8 cellular contexts compared by ENCODE assay signal in the genomic region with DNA sequence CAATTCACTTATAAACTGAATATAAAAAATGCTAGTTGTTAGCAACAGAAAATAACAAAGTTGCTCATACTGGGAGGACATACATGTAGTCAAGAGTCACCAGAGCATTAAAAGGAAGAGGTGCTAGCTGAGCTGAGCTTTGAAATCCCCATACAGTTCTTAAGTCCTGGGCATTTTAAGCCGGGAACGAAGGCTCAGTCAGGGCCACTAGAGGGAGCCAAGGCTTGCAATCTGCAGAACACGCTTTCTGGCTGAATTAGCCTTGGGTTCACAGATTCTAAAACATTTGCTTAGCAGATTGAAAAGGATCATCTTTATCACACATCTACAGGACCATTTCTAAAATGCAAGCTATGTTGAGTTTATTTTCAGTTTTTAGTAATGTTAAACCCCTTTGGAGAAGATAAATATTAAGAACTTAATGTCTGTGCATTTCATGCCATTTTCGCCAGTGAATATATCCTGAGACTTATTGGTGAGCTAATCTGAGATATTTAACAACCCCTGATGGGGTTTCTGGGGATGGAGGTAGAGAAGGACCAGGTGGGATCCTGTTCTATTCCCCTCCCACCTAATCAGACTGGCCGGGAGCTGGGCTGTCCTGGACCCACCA. TPM values are rescaled to one million over a fixed set of nuclear protein-coding genes. Genes with fewer than 3 reads are reported as not detected.
DNase-seq lines count a peak whose midpoint lies in the region; ATAC-seq and TF ChIP-seq lines count a peak whose summit lies in the region.

No MANE protein-coding gene starts in this region.

- H3K27ac Mint-ChIP-seq in Calu3 (ENCODE audit: unreplicated experiment): no peak overlapping the region

- no peak overlapping the region for H3K9ac ChIP-seq in colonic mucosa (ENCODE audit: low read depth in 2 of 2, low read length in 2 of 2)

- H3K9me3 Mint-ChIP-seq in Calu3 (ENCODE audit: low read depth, unreplicated experiment): no peaks in the 10 kb centered on the region

- H3K27me3 ChIP-seq in WERI-Rb-1 (ENCODE audit: insufficient read depth, low read depth, severe bottlenecking) (no peaks in the 10 kb centered on the region), colonic mucosa (no peaks in the 10 kb centered on the region), right lobe of liver (no peaks in the 10 kb centered on the region)

- TF ChIP-seq CTCF in Calu3 (IDR thresholded peaks at IDR 0.05; ENCODE audit: unreplicated experiment): peak; percentile 79
- TF ChIP-seq CTCF in WERI-Rb-1 (IDR thresholded peaks at IDR 0.05; ENCODE audit: low read depth, low read length): peak; percentile 89
- peak; percentile 85 for TF ChIP-seq CTCF in colonic mucosa (IDR thresholded peaks at IDR 0.05)
- peak; percentile 62 to 91 (median 88) for TF ChIP-seq CTCF in right lobe of liver (IDR thresholded peaks at IDR 0.05)

- H3K4me1 Mint-ChIP-seq in Calu3 (ENCODE audit: low read depth, unreplicated experiment): peaks cover 31% of the 10 kb centered on the region

- intact Hi-C loops in Calu3 (cut with micrococcal nuclease; ENCODE audit: unreplicated experiment): loop anchor here (10.0 kb wide), 4 partner anchors 194 to 844 kb away; a partner anchor contains a TSS
- intact Hi-C loops in colonic mucosa (cut with DNase I): loop anchor here (10.0 kb wide), 3 partner anchors 374 to 724 kb away; no protein-coding TSS in a partner anchor
- intact Hi-C loops in right lobe of liver (cut with DNase I): loop anchor here (10.0 kb wide), 2 partner anchors 324 to 814 kb away; no protein-coding TSS in a partner anchor

- DNase-seq in Calu3: peak; percentile 83
- DNase-seq in HCEC 1CT: peak; percentile 54
- peak; percentile 63 for DNase-seq in NCI-H2196 (lab: John Stamatoyannopoulos, UW; ENCODE audit: unreplicated experiment)
- peak; percentile 81 for DNase-seq in WERI-Rb-1
- peak; percentile 75 for DNase-seq in colonic mucosa
- peak in 2 of 3 donors; percentile 56 to 68 for DNase-seq in right lobe of liver
- DNase-seq in stimulated activated CD8-positive, alpha-beta memory T cell treated with anti-CD3 and anti-CD28 coated beads, Interleukin-12 subunit alpha, Interleukin-12 subunit beta, amount 100 ng/mL, for 24 hours (ENCODE audit: extremely low read depth): peak; percentile 3

- WGBS in right lobe of liver (ENCODE audit: insufficient coverage, low coverage, low lambda C conversion rate, missing lambda C conversion rate): 27% methylated on average over 4 of the region's 5 CpGs

- no peak overlapping the region for H3K4me3 ChIP-seq in WERI-Rb-1 (ENCODE audit: low read depth, low read length)
- H3K4me3 ChIP-seq in colonic mucosa: no peak overlapping the region
- H3K4me3 ChIP-seq in right lobe of liver: no peak overlapping the region

- no peak overlapping the region for H3K4me3 Mint-ChIP-seq in Calu3 (ENCODE audit: low read depth, unreplicated experiment)

- ATAC-seq in right lobe of liver (peak; percentile 89 to 94 (median 90)), GM21528 (IDR thresholded peaks at IDR 0.05; ENCODE audit: low FRiP score, unreplicated experiment) (no peak)

- H3K27ac ChIP-seq in WERI-Rb-1 (no peak overlapping the region), colonic mucosa (no peak overlapping the region), right lobe of liver (no peak overlapping the region)

- H3K9me3 ChIP-seq in WERI-Rb-1 (ENCODE audit: severe bottlenecking): no peaks in the 10 kb centered on the region
- no peaks in the 10 kb centered on the region for H3K9me3 ChIP-seq in colonic mucosa
- no peaks in the 10 kb centered on the region for H3K9me3 ChIP-seq in right lobe of liver

- H3K36me3 Mint-ChIP-seq in Calu3 (ENCODE audit: insufficient read depth, unreplicated experiment): no peaks in the 10 kb centered on the region

- H3K36me3 ChIP-seq in WERI-Rb-1 (no peaks in the 10 kb centered on the region), colonic mucosa (no peaks in the 10 kb centered on the region), right lobe of liver (no peaks in the 10 kb centered on the region)

- CTCF ChIA-PET in Calu3 (lab: Charles Lee): interaction anchor here (0.6 to 2.4 kb wide), 12 partner anchors 16 to 816 kb away, joined by 3 to 14 read pairs (median 4); a partner anchor contains a TSS

- TF ChIP-seq POLR2A in right lobe of liver (IDR thresholded peaks at IDR 0.05): no peak

- H3K4me1 ChIP-seq in colonic mucosa (no peaks in the 10 kb centered on the region), right lobe of liver (no peaks in the 10 kb centered on the region)

- H3K27me3 Mint-ChIP-seq in Calu3 (ENCODE audit: unreplicated experiment): no peaks in the 10 kb centered on the region

- no TSS peak for BruUV-seq in Calu3 (replicated peaks; lab: Mats Ljungman, UMichigan)

RNA-seq across cellular contexts. Expression of a gene that starts 26.3 kb away (rescaled TPM):
- total RNA-seq in Calu3 (2022): 25.5 and 37.7 TPM in 2 replicates
- total RNA-seq in colonic mucosa: 1 to 10 TPM in 1 of 2 donors, under 1 TPM in 1; 0.58 to 2.8 TPM
- under 1 TPM in 5 of 6 experiments, not detected in 1; 0.18 to 0.58 (median 0.40) TPM for total RNA-seq in right lobe of liver

Comparison
In these comparisons a context has a peak if more than half of its experiments do, and no peak if none do; other contexts are left out.
1. DNase-seq: peak in every context shown above with its lines; median percentile 83 in Calu3; 81 in WERI-Rb-1; 75 in colonic mucosa; 63 in NCI-H2196; 62 in right lobe of liver; 54 in HCEC 1CT; 3 in stimulated activated CD8-positive, alpha-beta memory T cell treated with anti-CD3 and anti-CD28 coated beads, Interleukin-12 subunit alpha, Interleukin-12 subunit beta, amount 100 ng/mL, for 24 hours.